10 cellular contexts compared by ENCODE assay signal in the genomic region with DNA sequence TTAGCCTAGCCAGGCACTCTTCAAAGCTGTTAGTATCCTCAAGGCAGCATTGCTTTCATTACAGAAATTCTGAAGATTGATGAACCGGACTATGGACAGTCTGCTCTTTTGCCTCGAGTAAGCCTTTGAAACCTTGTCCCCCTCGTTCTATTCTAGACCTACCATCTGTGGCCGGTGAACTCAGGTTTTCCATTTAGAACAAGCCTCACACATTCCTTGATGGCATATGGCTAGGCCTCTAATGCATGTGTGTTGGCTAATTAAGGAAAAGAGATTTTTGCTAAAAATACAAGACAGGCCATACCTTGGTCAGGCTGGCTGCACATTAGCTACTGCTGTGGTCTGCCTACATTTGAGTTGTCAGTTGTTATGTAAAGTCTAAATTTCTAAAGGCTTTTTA.
"Had no signal": no experiment of that assay in that cellular context is flagged by ENCODE, and none has a peak within 500 bp of the region (broad histone marks: within the 10 kb centered on the region; RNA-seq: fewer than 3 reads in every experiment).

No MANE protein-coding gene starts in this region.

- H3K9me3 ChIP-seq: right lobe of liver had no signal

- H3K27me3 ChIP-seq: right lobe of liver had no signal

- H3K36me3 ChIP-seq: right lobe of liver had no signal

- DNase-seq: activated CD4-positive, alpha-beta T cell treated with anti-CD3 and anti-CD28 coated beads for 36 hours; activated CD8-positive, alpha-beta T cell treated with anti-CD3 and anti-CD28 coated beads, Interleukin-2, amount 10 ng/mL, durations not matched to agents 7 days and 5 days; activated naive CD4-positive, alpha-beta T cell; effector memory CD8-positive, alpha-beta T cell; nucleus accumbens; right lobe of liver; stimulated activated CD4-positive, alpha-beta T cell treated with anti-CD3 and anti-CD28 coated beads, Interleukin-2, amount 100 ng/mL, for 24 hours; stimulated activated naive CD4-positive, alpha-beta T cell treated with Interleukin-2 at 50 U/mL for 16 hours had no signal

- ATAC-seq: activated CD4-positive, alpha-beta T cell treated with anti-CD3 and anti-CD28 coated beads for 36 hours; activated CD8-positive, alpha-beta T cell treated with anti-CD3 and anti-CD28 coated beads, Interleukin-2, amount 10 ng/mL, durations not matched to agents 7 days and 5 days; effector memory CD8-positive, alpha-beta T cell; natural killer cell treated with Interleukin-12 subunit alpha and Interleukin-12 subunit beta and Interleukin-15 and Interleukin-18, amount 100 ng/mL, for 72 hours; right lobe of liver had no signal

- H3K4me1 ChIP-seq: right lobe of liver had no signal

- H3K27ac ChIP-seq: epithelial cell of prostate, right lobe of liver had no signal

- H3K4me3 ChIP-seq: right lobe of liver had no signal
